Comparison of ENCODE assay signal across 1 cellular context in the genomic region with DNA sequence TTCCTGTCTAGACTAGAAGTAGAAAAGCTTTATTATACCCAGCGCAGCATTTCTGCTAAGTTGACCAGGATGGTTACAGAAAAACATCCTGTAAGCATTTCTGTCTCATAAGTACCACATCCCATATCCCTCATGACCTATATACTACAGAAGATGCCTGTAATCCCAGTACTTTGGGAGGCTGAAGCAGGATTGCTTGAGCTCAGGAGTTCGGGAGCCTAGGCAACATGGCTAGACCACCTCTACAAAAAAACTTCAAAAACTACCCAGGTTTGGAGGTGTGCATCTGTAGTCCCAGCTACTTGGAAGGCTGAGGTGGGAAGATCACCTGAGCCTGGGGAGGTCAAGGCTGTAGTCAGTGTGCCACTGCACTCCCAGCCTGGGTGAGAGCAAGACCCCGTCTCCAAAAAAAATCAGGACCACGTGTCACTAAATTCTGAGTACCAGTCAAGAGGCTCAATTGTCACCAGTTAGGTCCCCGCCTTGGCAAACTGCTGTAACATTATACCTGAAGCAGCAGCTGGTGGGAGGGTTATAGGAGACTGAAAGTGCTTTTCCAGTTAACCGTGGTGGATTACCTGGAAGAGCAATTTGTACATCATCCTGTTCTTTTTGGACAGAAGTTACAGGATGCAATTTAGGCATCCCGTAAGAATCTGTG.
TF ChIP-seq lines count a peak whose summit lies in the region.

No MANE protein-coding gene starts in this region.

TF ChIP-seq in GM12878, 131 proteins besides CTCF, POLR2A, EP300 and RAD21:
- peak; percentile 61; the same call in 1 of the 2 replicates for TF ChIP-seq POLR2AphosphoS5 (IDR thresholded peaks at IDR 0.05; ENCODE audit: low read length)
- TF ChIP-seq TBL1XR1 (IDR thresholded peaks at IDR 0.05; ENCODE audit: low read depth, low read length) = no peak
TF ChIP-seq in GM12878: peak in this region for 1.
